19 cellular contexts compared by ENCODE assay signal in genomic region chr18:35442701-35443100, GRCh38. TPM values are rescaled to one million over a fixed set of nuclear protein-coding genes. Genes with fewer than 3 reads are reported as not detected.
DNase-seq lines count a peak whose midpoint lies in the region; ATAC-seq, FAIRE-seq and TF ChIP-seq lines count a peak whose summit lies in the region.
"Had no signal": no experiment of that assay in that cellular context is flagged by ENCODE, and none has a peak within 500 bp of the region (broad histone marks: within the 10 kb centered on the region; RNA-seq: fewer than 3 reads in every experiment).

No MANE protein-coding gene starts in this region.

- POLR2A ChIA-PET in HepG2 (lab: Yijun Ruan, JAX), result no interaction called here

- H3K4me3 ChIP-seq in HepG2 (replicated peaks in 1 of 3; ENCODE audit: insufficient read depth in 1 of 3, low read depth in 2 of 3, low read length in 3 of 3) (no peak overlapping the region), right lobe of liver (no peak overlapping the region), WERI-Rb-1 (ENCODE audit: low read depth, low read length) (no peak overlapping the region), neural progenitor cell (no peak overlapping the region), testis (no peak overlapping the region)
- H3K4me3 ChIP-seq: A549, Peyer's patch had no signal

- in situ Hi-C loops in HepG2 (cut with HindIII; ENCODE audit: extremely low pct_ligation_motif_present, low pct_unique_long_range_greater_than_20kb), result no loop called here

- FAIRE-seq in HepG2 (lab: Jason Lieb, UNC), result no peak
- FAIRE-seq: A549 had no signal

- CTCF ChIA-PET in HepG2 (lab: Yijun Ruan, JAX; ENCODE audit: low intra/inter-chr PET ratio, low total read pairs), result no interaction called here

- no peaks in the 10 kb centered on the region for H3K27me3 Mint-ChIP-seq in neural progenitor cell (ENCODE audit: insufficient read depth, low read depth)
- H3K27me3 Mint-ChIP-seq in activated T-helper 2 cell treated with anti-CD3 and anti-CD28 coated beads, Interferon-gamma antibody, Interleukin-2, Interleukin-4, amounts not matched to agents 10 μg/mL and 5 μg/mL and 100 μg/mL, durations not matched to agents 14 hours and 24 hours and 36 hours (ENCODE audit: low read depth), result no peaks in the 10 kb centered on the region

- H3K36me3 ChIP-seq in HepG2 (replicated peaks in 1 of 2; ENCODE audit: control insufficient read depth in 1 of 2, insufficient read depth in 2 of 2, low read length in 2 of 2), result no peaks in the 10 kb centered on the region
- H3K36me3 ChIP-seq in right lobe of liver, result no peaks in the 10 kb centered on the region
- no peaks in the 10 kb centered on the region for H3K36me3 ChIP-seq in WERI-Rb-1
- no peaks in the 10 kb centered on the region for H3K36me3 ChIP-seq in neural progenitor cell
- no peaks in the 10 kb centered on the region for H3K36me3 ChIP-seq in testis (ENCODE audit: low read depth, missing control alignments)
- H3K36me3 ChIP-seq: Peyer's patch had no signal

- H3K27ac ChIP-seq in HepG2 (ENCODE audit: extremely low read length, insufficient read depth, low read length) (no peak overlapping the region), right lobe of liver (no peak overlapping the region), WERI-Rb-1 (peak overlapping the region; percentile 17), neural progenitor cell (no peak overlapping the region), testis (no peak overlapping the region)
- H3K27ac ChIP-seq: KMS-11, Peyer's patch had no signal

- peak overlapping the region; percentile 15 for H2AFZ ChIP-seq in HepG2 (ENCODE audit: low read length)
- peak overlapping the region; percentile 63 for H2AFZ ChIP-seq in neural progenitor cell (replicated peaks)

- intact Hi-C loops in HepG2 (cut with micrococcal nuclease; ENCODE audit: unreplicated experiment), result no loop called here
- intact Hi-C loops in right lobe of liver (cut with DNase I), result no loop called here
- intact Hi-C loops in activated T-helper 2 cell treated with anti-CD3 and anti-CD28 coated beads, Interferon-gamma antibody, Interleukin-2, Interleukin-4, amounts not matched to agents 10 μg/mL and 5 μg/mL and 100 μg/mL, durations not matched to agents 14 hours and 24 hours and 36 hours (cut with micrococcal nuclease), result no loop called here
- intact Hi-C loops in testis (cut with DNase I; ENCODE audit: low total_unique reads), result no loop called here

- H3K9ac ChIP-seq in HepG2 (ENCODE audit: insufficient read depth, low read depth, low read length) (no peak overlapping the region), neural progenitor cell (no peak overlapping the region)
- H3K9ac ChIP-seq: KMS-11 had no signal

- H3K4me1 ChIP-seq in HepG2 (ENCODE audit: insufficient read depth, low read length) (peaks cover 18% of the 10 kb centered on the region), right lobe of liver (no peaks in the 10 kb centered on the region), neural progenitor cell (no peaks in the 10 kb centered on the region), testis (no peaks in the 10 kb centered on the region)
- H3K4me1 ChIP-seq: Peyer's patch had no signal

- H3K27me3 ChIP-seq in HepG2 (ENCODE audit: control insufficient read depth in 1 of 2, insufficient read depth in 2 of 2, low read length in 2 of 2) (peaks cover 0 to 2% of the 10 kb centered on the region in 2 experiments; a peak in 2 of 5 replicates), right lobe of liver (no peaks in the 10 kb centered on the region), WERI-Rb-1 (ENCODE audit: insufficient read depth, low read depth, severe bottlenecking) (no peaks in the 10 kb centered on the region), neural progenitor cell (no peaks in the 10 kb centered on the region), testis (no peaks in the 10 kb centered on the region)
- H3K27me3 ChIP-seq: Peyer's patch had no signal

- 38% methylated on average over 5 of the region's 5 CpGs for WGBS in HepG2 (ENCODE audit: low lambda C conversion rate)
- 68% methylated on average over 4 of the region's 5 CpGs for WGBS in right lobe of liver (ENCODE audit: insufficient coverage, low coverage, low lambda C conversion rate, missing lambda C conversion rate)
- 50 to 59% methylated on average over 4 to 5 of the region's 5 CpGs for WGBS in testis, 2 donors

- H3K36me3 Mint-ChIP-seq in neural progenitor cell, result no peaks in the 10 kb centered on the region
- no peaks in the 10 kb centered on the region for H3K36me3 Mint-ChIP-seq in activated T-helper 2 cell treated with anti-CD3 and anti-CD28 coated beads, Interferon-gamma antibody, Interleukin-2, Interleukin-4, amounts not matched to agents 10 μg/mL and 5 μg/mL and 100 μg/mL, durations not matched to agents 14 hours and 24 hours and 36 hours (ENCODE audit: low read depth)
- H3K36me3 Mint-ChIP-seq: CD4-positive, CD25-positive, alpha-beta regulatory T cell had no signal

- no peak for TF ChIP-seq CTCF in HepG2 (CRISPR knock-in tag; IDR thresholded peaks at IDR 0.05)
- TF ChIP-seq CTCF in right lobe of liver (IDR thresholded peaks at IDR 0.05), result no peak
- TF ChIP-seq CTCF in WERI-Rb-1 (IDR thresholded peaks at IDR 0.05; ENCODE audit: low read depth, low read length), result no peak
- no peak for TF ChIP-seq CTCF in neural progenitor cell (IDR thresholded peaks at IDR 0.05)
- TF ChIP-seq CTCF in testis (IDR thresholded peaks at IDR 0.05), result no peak

- no TSS peak for BruUV-seq in HepG2 (replicated peaks; lab: Mats Ljungman, UMichigan)

- no peaks in the 10 kb centered on the region for H4K20me1 ChIP-seq in HepG2 (ENCODE audit: insufficient read depth, low read length)
- H4K20me1 ChIP-seq in neural progenitor cell (ENCODE audit: low read depth), result no peaks in the 10 kb centered on the region

- ATAC-seq in HepG2 (peak; percentile 24), right lobe of liver (no peak)
- ATAC-seq: A549 had no signal

- no peak overlapping the region for H3K4me3 Mint-ChIP-seq in neural progenitor cell
- H3K4me3 Mint-ChIP-seq in activated T-helper 2 cell treated with anti-CD3 and anti-CD28 coated beads, Interferon-gamma antibody, Interleukin-2, Interleukin-4, amounts not matched to agents 10 μg/mL and 5 μg/mL and 100 μg/mL, durations not matched to agents 14 hours and 24 hours and 36 hours (ENCODE audit: low read depth), result no peak overlapping the region
- H3K4me3 Mint-ChIP-seq: CD4-positive, CD25-positive, alpha-beta regulatory T cell had no signal

- DNase-seq in HepG2 (ENCODE audit: low spot score), result no peak
- DNase-seq in right lobe of liver, result no peak
- DNase-seq in WERI-Rb-1, result peak; percentile 67
- no peak for DNase-seq in neural progenitor cell (ENCODE audit: low spot score)
- no peak for DNase-seq in stimulated activated naive CD4-positive, alpha-beta T cell treated with Interleukin-2 at 50 U/mL for 16 hours (lab: John Stamatoyannopoulos, UW)
- no peak for DNase-seq in activated T-helper 2 cell treated with anti-CD3 and anti-CD28 coated beads, Interferon-gamma antibody, Interleukin-2, Interleukin-4, amounts not matched to agents 10 μg/mL and 5 μg/mL and 100 μg/mL, durations not matched to agents 14 hours and 24 hours and 36 hours (ENCODE audit: low spot score)
- DNase-seq in stimulated activated CD4-positive, alpha-beta T cell treated with anti-CD3 and anti-CD28 coated beads, Interleukin-15, amount 100 ng/mL, for 24 hours, result no peak
- no peak for DNase-seq in testis
- DNase-seq: DND-41, GOT3, MM.1S, NCI-H1105, NCI-H187, NCI-H446, Peyer's patch, SHP77 treated with DMSO at 0.1 percent for 48 hours had no signal

- peak overlapping the region; percentile 6 for H3K27ac Mint-ChIP-seq in neural progenitor cell
- no peak overlapping the region for H3K27ac Mint-ChIP-seq in activated T-helper 2 cell treated with anti-CD3 and anti-CD28 coated beads, Interferon-gamma antibody, Interleukin-2, Interleukin-4, amounts not matched to agents 10 μg/mL and 5 μg/mL and 100 μg/mL, durations not matched to agents 14 hours and 24 hours and 36 hours

- no peaks in the 10 kb centered on the region for H3K9me3 Mint-ChIP-seq in neural progenitor cell
- no peaks in the 10 kb centered on the region for H3K9me3 Mint-ChIP-seq in activated T-helper 2 cell treated with anti-CD3 and anti-CD28 coated beads, Interferon-gamma antibody, Interleukin-2, Interleukin-4, amounts not matched to agents 10 μg/mL and 5 μg/mL and 100 μg/mL, durations not matched to agents 14 hours and 24 hours and 36 hours
- H3K9me3 Mint-ChIP-seq: CD4-positive, CD25-positive, alpha-beta regulatory T cell had no signal

- H3K4me1 Mint-ChIP-seq in neural progenitor cell, result peaks cover 11% of the 10 kb centered on the region
- H3K4me1 Mint-ChIP-seq in activated T-helper 2 cell treated with anti-CD3 and anti-CD28 coated beads, Interferon-gamma antibody, Interleukin-2, Interleukin-4, amounts not matched to agents 10 μg/mL and 5 μg/mL and 100 μg/mL, durations not matched to agents 14 hours and 24 hours and 36 hours (ENCODE audit: low read depth), result peaks cover 2% of the 10 kb centered on the region

- H3K79me2 ChIP-seq in HepG2 (ENCODE audit: insufficient read depth, low read length) (no peaks in the 10 kb centered on the region), neural progenitor cell (ENCODE audit: low read depth) (no peaks in the 10 kb centered on the region)

- no peak for TF ChIP-seq RAD21 in HepG2 (CRISPR knock-in tag; IDR thresholded peaks at IDR 0.05)

- H3K9me3 ChIP-seq in HepG2 (ENCODE audit: low read length) (no peaks in the 10 kb centered on the region), right lobe of liver (no peaks in the 10 kb centered on the region), WERI-Rb-1 (ENCODE audit: severe bottlenecking) (no peaks in the 10 kb centered on the region), neural progenitor cell (ENCODE audit: low read depth) (no peaks in the 10 kb centered on the region), testis (no peaks in the 10 kb centered on the region)
- H3K9me3 ChIP-seq: A549, Peyer's patch had no signal

- TF ChIP-seq POLR2A in HepG2 (IDR thresholded peaks at IDR 0.05; ENCODE audit: insufficient read depth in 1 of 2, low read depth in 2 of 2, low read length in 2 of 2) (no peak), right lobe of liver (IDR thresholded peaks at IDR 0.05) (no peak), testis (IDR thresholded peaks at IDR 0.05) (no peak)

- no peaks in the 10 kb centered on the region for H3F3A ChIP-seq in neural progenitor cell (ENCODE audit: low read depth)

- H3K4me2 ChIP-seq in HepG2 (ENCODE audit: low read depth, low read length) (peak overlapping the region; percentile 55), neural progenitor cell (no peak overlapping the region)
- H3K4me2 ChIP-seq: A549, KMS-11 had no signal

- TF ChIP-seq EP300 in HepG2 (IDR thresholded peaks at IDR 0.05; ENCODE audit: low read depth in 2 of 2, low read length in 2 of 2) (no peak), HepG2 (CRISPR knock-in tag; IDR thresholded peaks at IDR 0.05; ENCODE audit: borderline replicate concordance) (no peak)

RNA-seq across cellular contexts. Expression of gene INO80C, which starts 55.1 kb away (rescaled TPM):
- 8.2 and 10.8 TPM in 2 replicates for total RNA-seq in HepG2 (2016; rRNA removed; fragmentation: Illumina TruSeq; extraction: Trizol)
- total RNA-seq in HepG2 (2016; cell fraction: cytosol; rRNA removed; fragmentation: Illumina TruSeq; extraction: Trizol; ENCODE audit: low read depth), result 5.2 and 7.5 TPM in 2 replicates
- total RNA-seq in HepG2 (2016; cell fraction: insoluble cytoplasmic fraction; rRNA removed; fragmentation: Illumina TruSeq; extraction: Trizol), result 6.6 and 9.8 TPM in 2 replicates
- total RNA-seq in HepG2 (2016; cell fraction: membrane; rRNA removed; fragmentation: Illumina TruSeq; extraction: Trizol), result 4.8 and 6.6 TPM in 2 replicates
- total RNA-seq in HepG2 (2016; cell fraction: nucleus; rRNA removed; fragmentation: Illumina TruSeq; extraction: Trizol), result 11.1 and 13.4 TPM in 2 replicates
- polyA plus RNA-seq in HepG2 (2011; rRNA removed), result 15.4 and 20.5 TPM in 2 replicates
- polyA plus RNA-seq in HepG2 (2011; cell fraction: cytosol; rRNA removed), result 17.9 and 18.5 TPM in 2 replicates
- 14.5 and 18.5 TPM in 2 replicates for polyA plus RNA-seq in HepG2 (2011; cell fraction: nucleus; rRNA removed)
- 17.4 and 24.1 TPM in 2 replicates for polyA plus RNA-seq in HepG2 (2012)
- 8.6 and 12.5 TPM in 2 replicates for polyA plus RNA-seq in HepG2 (2016; cell fraction: cytosol; fragmentation: Illumina TruSeq; extraction: Trizol; ENCODE audit: low read depth)
- 40.1 and 41.8 TPM in 2 replicates for polyA plus RNA-seq in HepG2 (2016; cell fraction: insoluble cytoplasmic fraction; fragmentation: Illumina TruSeq; extraction: Trizol; ENCODE audit: low read depth)
- 13.6 and 13.7 TPM in 2 replicates for polyA plus RNA-seq in HepG2 (2016; cell fraction: membrane; fragmentation: Illumina TruSeq; extraction: Trizol; ENCODE audit: low read depth)
- 27.3 and 33.7 TPM in 2 replicates for polyA plus RNA-seq in HepG2 (2016; cell fraction: nucleus; fragmentation: Illumina TruSeq; extraction: Trizol; ENCODE audit: insufficient read depth, low read depth)
- polyA minus RNA-seq in HepG2 (2011; rRNA and poly(A)+ RNA removed; ENCODE audit: low replicate concordance), result 9.7 and 18.8 TPM in 2 replicates
- polyA minus RNA-seq in HepG2 (2011; cell fraction: cytosol; rRNA and poly(A)+ RNA removed), result 6.5 TPM in 2 replicates
- polyA minus RNA-seq in HepG2 (2011; cell fraction: nucleus; rRNA and poly(A)+ RNA removed), result 19.0 and 30.3 TPM in 2 replicates
- 10 to 100 TPM in 3 of 6 experiments, 1 to 10 TPM in 3; 6.4 to 12.7 (median 9.7) TPM for total RNA-seq in right lobe of liver
- total RNA-seq in neural progenitor cell (ENCODE audit: low replicate concordance), result 12.6 and 13.2 TPM in 2 replicates
- 34.9 and 35.9 TPM in 2 replicates for total RNA-seq in activated T-helper 2 cell treated with anti-CD3 and anti-CD28 coated beads, Interferon-gamma antibody, Interleukin-2, Interleukin-4, amounts not matched to agents 10 μg/mL and 5 μg/mL and 100 μg/mL, durations not matched to agents 14 hours and 24 hours and 36 hours
- total RNA-seq in testis, result 10 to 100 TPM; 52.2 to 77.5 TPM
- polyA plus RNA-seq in testis (ENCODE audit: insufficient read depth, low read depth, low replicate concordance), result 155 TPM
